23 cellular contexts compared by ENCODE assay signal in genomic region chr1:71128060-71128459, GRCh38.
"Had no signal": no experiment of that assay in that cellular context is flagged by ENCODE, and none has a peak within 500 bp of the region (broad histone marks: within the 10 kb centered on the region; RNA-seq: fewer than 3 reads in every experiment).

No MANE protein-coding gene starts in this region.

- H3K27me3 ChIP-seq: colonic mucosa, dorsolateral prefrontal cortex, esophagus muscularis mucosa, esophagus squamous epithelium, foreskin keratinocyte, gastrocnemius medialis, gastroesophageal sphincter, heart left ventricle, heart right ventricle had no signal

- DNase-seq: colonic mucosa; cortex of kidney; dermis blood vessel endothelial cell; dorsolateral prefrontal cortex; effector CD4-positive, alpha-beta T cell; effector CD8-positive, alpha-beta T cell; effector memory CD4-positive, alpha-beta T cell; effector memory CD8-positive, alpha-beta T cell; endodermal cell; erythroblast; esophagus squamous epithelium; foreskin fibroblast; foreskin keratinocyte; foreskin melanocyte; gastrocnemius medialis; glutamatergic neuron; head of caudate nucleus; heart left ventricle; heart right ventricle had no signal

- H3K36me3 ChIP-seq: colonic mucosa, esophagus muscularis mucosa, esophagus squamous epithelium, gastrocnemius medialis, gastroesophageal sphincter, heart left ventricle, heart right ventricle had no signal

- H3K4me3 ChIP-seq: colonic mucosa, coronary artery, dorsolateral prefrontal cortex, esophagus muscularis mucosa, esophagus squamous epithelium, gastrocnemius medialis, gastroesophageal sphincter, heart left ventricle, heart right ventricle had no signal

- H3K9me3 ChIP-seq: colonic mucosa had no signal

- H3K27ac ChIP-seq: colonic mucosa, coronary artery, dorsolateral prefrontal cortex, epithelial cell of prostate, esophagus muscularis mucosa, esophagus squamous epithelium, foreskin keratinocyte, gastrocnemius medialis, gastroesophageal sphincter, heart left ventricle, heart right ventricle had no signal
